Comparison of ENCODE assay signal across 25 cellular contexts in genomic region chr1:28196330-28196729, GRCh38. TPM values are rescaled to one million over a fixed set of nuclear protein-coding genes. Genes with fewer than 3 reads are reported as not detected.
DNase-seq lines count a peak whose midpoint lies in the region; ATAC-seq, FAIRE-seq and TF ChIP-seq lines count a peak whose summit lies in the region.
"Had no signal": no experiment of that assay in that cellular context is flagged by ENCODE, and none has a peak within 500 bp of the region (broad histone marks: within the 10 kb centered on the region; RNA-seq: fewer than 3 reads in every experiment).

No MANE protein-coding gene starts in this region.

- H3K9me1 ChIP-seq in IMR-90 (ENCODE audit: insufficient read depth, low read length): peaks cover 4% of the 10 kb centered on the region; the same call in 1 of the 2 replicates

- H3K18ac ChIP-seq in IMR-90 (ENCODE audit: low read depth, low read length) (no peak overlapping the region), H1 (ENCODE audit: extremely low read depth, low read length) (0 out of 2 replicates have a peak overlapping the region, but pooled peaks have one; percentile 63), mesenchymal stem cell (ENCODE audit: low read depth in 1 of 2, low read length in 2 of 2) (no peak overlapping the region)

- no peak overlapping the region for H3K56ac ChIP-seq in IMR-90 (ENCODE audit: extremely low read depth, insufficient read depth, low read length)
- no peak overlapping the region for H3K56ac ChIP-seq in H1 (replicated peaks; ENCODE audit: insufficient read length, low read depth, low read length)

- H3K4ac ChIP-seq in IMR-90 (ENCODE audit: low read depth, low read length) (no peak overlapping the region; the same call in 1 of the 2 replicates), H1 (replicated peaks; ENCODE audit: insufficient read length, low read depth, low read length) (peak overlapping the region; percentile 6), mesenchymal stem cell (ENCODE audit: low read depth in 1 of 2, low read length in 2 of 2) (no peak overlapping the region)

- H3K23ac ChIP-seq in IMR-90 (ENCODE audit: low read depth, low read length) (no peak overlapping the region), H1 (ENCODE audit: insufficient read length) (no peak overlapping the region), mesenchymal stem cell (ENCODE audit: low read length in 2 of 2) (no peak overlapping the region)

- no peak overlapping the region; a peak in 1 of 4 replicates for H4K8ac ChIP-seq in IMR-90 (ENCODE audit: low read depth in 2 of 2, low read length in 2 of 2)
- H4K8ac ChIP-seq in H1 (ENCODE audit: extremely low read depth, insufficient read depth, low read length): no peak overlapping the region
- H4K8ac ChIP-seq in mesenchymal stem cell (ENCODE audit: low read length): no peak overlapping the region

- peaks cover 26% of the 10 kb centered on the region for H4K20me1 ChIP-seq in BLaER1
- H4K20me1 ChIP-seq in IMR-90 (ENCODE audit: insufficient read depth, low read length): no peaks in the 10 kb centered on the region
- no peaks in the 10 kb centered on the region for H4K20me1 ChIP-seq in H1 (replicated peaks in 1 of 2; ENCODE audit: control insufficient read depth in 1 of 2, insufficient read depth in 2 of 2, low read length in 2 of 2)

- POLR2A ChIA-PET in IMR-90 (lab: Charles Lee; ENCODE audit: unreplicated experiment) (interaction anchor here (0.6 kb wide), 3 partner anchors 8 to 37 kb away, joined by 5 to 14 read pairs (median 8); no protein-coding TSS in a partner anchor), H1 (lab: Charles Lee; ENCODE audit: partially characterized antibody) (interaction anchor here (0.6 to 2.1 kb wide), 7 partner anchors 8 to 236 kb away, joined by 3 to 6 read pairs (median 3); partner anchors contain the start of genes ATP5IF1, EYA3 and XKR8)

- H3K4me2 ChIP-seq in BLaER1: peak overlapping the region; percentile 77
- no peak overlapping the region for H3K4me2 ChIP-seq in IMR-90 (ENCODE audit: low read depth, low read length)
- H3K4me2 ChIP-seq in H1 (ENCODE audit: insufficient read depth in 1 of 2, low read depth in 2 of 2, low read length in 2 of 2): peak overlapping the region; percentile 22 to 46
- no peak overlapping the region for H3K4me2 ChIP-seq in mesenchymal stem cell (ENCODE audit: low read length, poor library complexity, severe bottlenecking)
- H3K4me2 ChIP-seq: A549 had no signal

- TF ChIP-seq RAD21 in IMR-90 (IDR thresholded peaks at IDR 0.05; ENCODE audit: low read length) (no peak), H1 (IDR thresholded peaks at IDR 0.05 in 1 of 2, conservative IDR thresholded peaks at IDR 0.05 in 1 of 2; ENCODE audit: low read depth in 2 of 2, low read length in 2 of 2) (no peak)

- ATAC-seq in IMR-90 (ENCODE audit: low read depth) (no peak), lower lobe of right lung (no peak)
- ATAC-seq: activated T-cell treated with anti-CD3 and anti-CD28 coated beads, Interleukin-2, amount 50 U/mL, for 72 hours; naive thymus-derived CD8-positive, alpha-beta T cell had no signal

- no peak overlapping the region for H2AFZ ChIP-seq in IMR-90 (replicated peaks; ENCODE audit: low read length, poor library complexity)
- H2AFZ ChIP-seq in H1 (ENCODE audit: low read length): no peak overlapping the region
- no peak overlapping the region for H2AFZ ChIP-seq in mesenchymal stem cell (ENCODE audit: low read depth, low read length)
- H2AFZ ChIP-seq: parathyroid adenoma had no signal

- in situ Hi-C loops in IMR-90 (cut with MboI; ENCODE audit: low sequenced_read_pairs): no loop called here

- H2BK12ac ChIP-seq in H1 (ENCODE audit: low read depth, low read length) (no peak overlapping the region), mesenchymal stem cell (ENCODE audit: low read length in 2 of 2) (no peak overlapping the region)

- no peak overlapping the region for H3K27ac ChIP-seq in BLaER1
- H3K27ac ChIP-seq in IMR-90 (ENCODE audit: insufficient read depth, low read length): no peak overlapping the region
- no peak overlapping the region for H3K27ac ChIP-seq in H1 (ENCODE audit: low read depth, low read length)
- no peak overlapping the region for H3K27ac ChIP-seq in lower lobe of right lung
- H3K27ac ChIP-seq in mesenchymal stem cell (ENCODE audit: low read length, poor library complexity, severe bottlenecking): no peak overlapping the region
- H3K27ac ChIP-seq: A549, colonic mucosa, left ventricle myocardium inferior, parathyroid adenoma had no signal

- H2BK5ac ChIP-seq in IMR-90 (ENCODE audit: low read depth, low read length, poor library complexity, severe bottlenecking) (no peak overlapping the region), H1 (ENCODE audit: low read depth, low read length) (peak overlapping the region; percentile 64), mesenchymal stem cell (ENCODE audit: low read depth, low read length, poor library complexity, severe bottlenecking) (no peak overlapping the region)

- H3K9ac ChIP-seq in BLaER1 (no peak overlapping the region), IMR-90 (ENCODE audit: low read depth, low read length) (no peak overlapping the region), H1 (replicated peaks in 1 of 4; ENCODE audit: extremely low read depth in 1 of 4, low read depth in 3 of 4, low read length in 3 of 4) (no peak overlapping the region), mesenchymal stem cell (ENCODE audit: low read length) (no peak overlapping the region)
- H3K9ac ChIP-seq: parathyroid adenoma had no signal

- H3K36me3 ChIP-seq in BLaER1 (peaks cover 37% of the 10 kb centered on the region), IMR-90 (ENCODE audit: control insufficient read depth, insufficient read depth, low read length) (peaks cover 29% of the 10 kb centered on the region), H1 (ENCODE audit: control insufficient read depth in 2 of 4, insufficient read depth in 4 of 4, low read length in 3 of 4) (peaks cover 11 to 26% (median 20%) of the 10 kb centered on the region in 4 experiments; a peak in 7 of 8 replicates), lower lobe of right lung (peaks cover 32% of the 10 kb centered on the region), mesenchymal stem cell (ENCODE audit: control insufficient read depth in 1 of 2, insufficient read depth in 2 of 2, low read depth in 1 of 2, low read length in 2 of 2) (peaks cover 26 to 32% of the 10 kb centered on the region in 2 experiments)

- WGBS in IMR-90 (ENCODE audit: extremely low coverage in 2 of 2, insufficient read length in 1 of 2), 2 experiments: no CpG with 5 or more reads among the region's 3 CpGs
- WGBS in H1 (ENCODE audit: extremely low coverage in 1 of 2, insufficient coverage in 1 of 2, insufficient read length in 1 of 2, insufficient replicate concordance in 2 of 2, low coverage in 1 of 2, low lambda C conversion rate in 2 of 2, missing lambda C conversion rate in 1 of 2), 2 experiments: 33% methylated on average over 3 of the region's 3 CpGs; no CpG with 5 or more reads in 1 of the 2 experiments
- 95% methylated on average over 3 of the region's 3 CpGs for WGBS in mesenchymal stem cell

- H3K14ac ChIP-seq in IMR-90 (replicated peaks; ENCODE audit: low read depth, low read length) (no peak overlapping the region), H1 (ENCODE audit: insufficient read length) (no peak overlapping the region), mesenchymal stem cell (ENCODE audit: low read length in 2 of 2) (no peak overlapping the region)

- H3K4me1 ChIP-seq in BLaER1 (peaks cover 58% of the 10 kb centered on the region), IMR-90 (ENCODE audit: control insufficient read depth, insufficient read depth, low read length) (peaks cover 2% of the 10 kb centered on the region; the same call in 1 of the 2 replicates), H1 (replicated peaks in 1 of 4; ENCODE audit: control insufficient read depth in 3 of 4, insufficient read depth in 4 of 4, low read length in 3 of 4) (peaks cover 11 to 34% (median 22%) of the 10 kb centered on the region in 4 experiments), lower lobe of right lung (peaks cover 10% of the 10 kb centered on the region), mesenchymal stem cell (ENCODE audit: control insufficient read depth, insufficient read depth, low read depth, low read length) (peaks cover 14% of the 10 kb centered on the region)
- H3K4me1 ChIP-seq: colonic mucosa, parathyroid adenoma had no signal

- no peak for TF ChIP-seq POLR2A in IMR-90 (IDR thresholded peaks at IDR 0.05; ENCODE audit: low read depth, low read length)
- no peak for TF ChIP-seq POLR2A in H1 (IDR thresholded peaks at IDR 0.05; ENCODE audit: control extremely low read depth in 1 of 2, low read depth in 2 of 2, low read length in 2 of 2)

- DNase-seq in IMR-90 (no peak), H1 (ENCODE audit: low read depth in 1 of 2, low spot score in 2 of 2) (no peak), lower lobe of right lung (peak; percentile 20), NCI-H2171 treated with DMSO at 0.1 percent for 48 hours (lab: John Stamatoyannopoulos, UW) (no peak), retina (no peak), mesenchymal stem cell (no peak)
- no peak for DNase-seq in activated naive CD4-positive, alpha-beta T cell (lab: John Stamatoyannopoulos, UW)
- DNase-seq: activated CD4-positive, alpha-beta T cell treated with anti-CD3 and anti-CD28 coated beads for 4 hours; activated T-cell treated with anti-CD3 and anti-CD28 coated beads, Interleukin-2, amount 50 U/mL, for 72 hours; AML-193; amygdala; colonic mucosa; DMS153; effector memory CD4-positive, alpha-beta T cell; HCEC 1CT; KG1; left ventricle myocardium inferior; naive thymus-derived CD8-positive, alpha-beta T cell; NCI-H1417 treated with DMSO at 0.1 percent for 48 hours; NCI-H446 treated with DMSO at 0.1 percent for 48 hours; right cardiac atrium had no signal

- H4K91ac ChIP-seq in IMR-90 (ENCODE audit: insufficient read depth, low read depth, low read length) (peak overlapping the region; percentile 6; the same call in 1 of the 2 replicates), H1 (replicated peaks; ENCODE audit: insufficient read length, low read length) (peak overlapping the region; percentile 18), mesenchymal stem cell (ENCODE audit: low read length) (no peak overlapping the region)

- H2AK5ac ChIP-seq in IMR-90 (ENCODE audit: low read depth, low read length): no peak overlapping the region
- H2AK5ac ChIP-seq in H1 (ENCODE audit: low read depth, low read length): 0 out of 2 replicates have a peak overlapping the region, but pooled peaks have one; percentile 47
- H2AK5ac ChIP-seq in mesenchymal stem cell (ENCODE audit: low read length, severe bottlenecking): no peak overlapping the region

- CTCF ChIA-PET in IMR-90 (lab: Yijun Ruan, JAX) (no interaction called here), H1 (lab: Charles Lee; ENCODE audit: partially characterized antibody) (interaction anchor here (0.6 to 2.8 kb wide), 12 partner anchors 9 to 512 kb away, joined by 3 to 17 read pairs (median 4); no protein-coding TSS in a partner anchor)

- dilution Hi-C loops in IMR-90 (cut with HindIII; ENCODE audit: low sequenced_read_pairs, unreplicated experiment): no loop called here

- H3K23me2 ChIP-seq in H1 (ENCODE audit: low read depth, low read length): peaks cover 5% of the 10 kb centered on the region; the same call in 1 of the 2 replicates

- intact Hi-C loops in IMR-90 (cut with micrococcal nuclease) (no loop called here), lower lobe of right lung (cut with DNase I) (no loop called here)

- TF ChIP-seq EP300 in H1 (IDR thresholded peaks at IDR 0.05; ENCODE audit: borderline replicate concordance in 1 of 2, low read depth in 2 of 2, low read length in 2 of 2): no peak

- H3K4me3 ChIP-seq in BLaER1 (no peak overlapping the region), IMR-90 (ENCODE audit: insufficient read depth, low read depth, low read length) (no peak overlapping the region), H1 (ENCODE audit: extremely low read depth in 1 of 4, insufficient read depth in 2 of 4, low read depth in 3 of 4, low read length in 4 of 4) (no peak overlapping the region), lower lobe of right lung (no peak overlapping the region), mesenchymal stem cell (ENCODE audit: insufficient read depth in 1 of 2, low read depth in 1 of 2, low read length in 2 of 2) (no peak overlapping the region)
- H3K4me3 ChIP-seq: A549, colonic mucosa, left ventricle myocardium inferior had no signal

- H3K27me3 ChIP-seq in BLaER1 (no peaks in the 10 kb centered on the region), IMR-90 (ENCODE audit: control insufficient read depth, insufficient read depth, low read length) (no peaks in the 10 kb centered on the region), H1 (replicated peaks in 1 of 4; ENCODE audit: control insufficient read depth in 3 of 4, extremely low read depth in 1 of 4, insufficient read depth in 3 of 4, low read length in 3 of 4) (no peaks in the 10 kb centered on the region), lower lobe of right lung (ENCODE audit: low read depth) (no peaks in the 10 kb centered on the region), mesenchymal stem cell (ENCODE audit: control insufficient read depth in 1 of 2, insufficient read depth in 1 of 2, low read length in 2 of 2) (no peaks in the 10 kb centered on the region)
- H3K27me3 ChIP-seq: colonic mucosa had no signal

- FAIRE-seq in H1 (lab: Jason Lieb, UNC): no peak
- FAIRE-seq: A549, bronchial epithelial cell had no signal

- TF ChIP-seq CTCF in IMR-90 (conservative IDR thresholded peaks at IDR 0.05; ENCODE audit: low read depth, low read length) (no peak), H1 (IDR thresholded peaks at IDR 0.05; ENCODE audit: control extremely low read depth in 1 of 3, insufficient read depth in 1 of 3, low read depth in 1 of 3, low read length in 3 of 3) (no peak), lower lobe of right lung (IDR thresholded peaks at IDR 0.05) (no peak)

- no peak overlapping the region for H2BK20ac ChIP-seq in IMR-90 (ENCODE audit: low read depth, low read length)
- H2BK20ac ChIP-seq in H1 (ENCODE audit: low read length): no peak overlapping the region

- H2BK15ac ChIP-seq in IMR-90 (ENCODE audit: low read depth, low read length) (no peak overlapping the region), H1 (ENCODE audit: low read length) (no peak overlapping the region), mesenchymal stem cell (ENCODE audit: low read depth, poor library complexity, severe bottlenecking) (no peak overlapping the region)

- no peaks in the 10 kb centered on the region for H3K9me3 ChIP-seq in BLaER1
- H3K9me3 ChIP-seq in IMR-90 (ENCODE audit: control insufficient read depth, insufficient read depth, low read length): no peaks in the 10 kb centered on the region
- H3K9me3 ChIP-seq in H1 (ENCODE audit: insufficient read depth in 2 of 2, low read depth in 1 of 2, low read length in 1 of 2): no peaks in the 10 kb centered on the region
- H3K9me3 ChIP-seq in lower lobe of right lung: no peaks in the 10 kb centered on the region
- H3K9me3 ChIP-seq in mesenchymal stem cell (ENCODE audit: control insufficient read depth, low read length): no peaks in the 10 kb centered on the region
- H3K9me3 ChIP-seq: A549, colonic mucosa, left ventricle myocardium inferior had no signal

- no peak overlapping the region for H2AK9ac ChIP-seq in IMR-90 (replicated peaks; ENCODE audit: low read depth, low read length, poor library complexity)

- H3K79me1 ChIP-seq in IMR-90 (ENCODE audit: low read depth in 1 of 2, low read length in 2 of 2) (no peaks in the 10 kb centered on the region), H1 (ENCODE audit: low read depth, low read length) (no peaks in the 10 kb centered on the region; the same call in 1 of the 2 replicates), mesenchymal stem cell (replicated peaks; ENCODE audit: low read length, poor library complexity, severe bottlenecking) (no peaks in the 10 kb centered on the region)

- H4K5ac ChIP-seq in IMR-90 (ENCODE audit: low read depth, low read length) (no peak overlapping the region), H1 (ENCODE audit: insufficient read length, low read depth, low read length) (no peak overlapping the region)

- H3K79me2 ChIP-seq in H1 (ENCODE audit: control insufficient read depth in 1 of 2, insufficient read depth in 2 of 2, low read length in 2 of 2): no peaks in the 10 kb centered on the region
- H3K79me2 ChIP-seq: parathyroid adenoma had no signal

- no TSS peak for BruUV-seq in IMR-90 (replicated peaks; lab: Mats Ljungman, UMichigan)

- no peak overlapping the region for H2BK120ac ChIP-seq in IMR-90 (ENCODE audit: low read depth, low read length)
- no peak overlapping the region for H2BK120ac ChIP-seq in H1 (replicated peaks; ENCODE audit: low read depth, low read length)
- no peak overlapping the region for H2BK120ac ChIP-seq in mesenchymal stem cell (ENCODE audit: low read depth, low read length)

RNA-seq across cellular contexts. Expression of gene PTAFR, which starts 19.8 kb away (rescaled TPM):
- under 0.01 and 0.18 TPM in 2 replicates for total RNA-seq in IMR-90 (2012; rRNA removed)
- polyA plus RNA-seq in IMR-90 (2012; rRNA removed): 0.17 and 0.30 TPM in 2 replicates
- 0.09 and 0.11 TPM in 2 replicates for polyA plus RNA-seq in IMR-90 (2012; cell fraction: cytosol; rRNA removed)
- polyA plus RNA-seq in IMR-90 (2012; cell fraction: nucleus; rRNA removed; ENCODE audit: low replicate concordance): 0.06 and 0.16 TPM in 2 replicates
- 1.2 TPM in 2 replicates for total RNA-seq in H1 (2021; fragmentation: NEBNext Ultra II Directional; extraction: Animal tissue kit (Norgen Biotek cat#: 25700))
- 3.4 and 4.9 TPM in 2 replicates for polyA plus RNA-seq in H1 (2011; rRNA removed)
- 2.7 TPM for polyA plus RNA-seq in H1 (2011; cell fraction: cytosol; rRNA removed)
- 1.2 TPM for polyA plus RNA-seq in H1 (2011; cell fraction: nucleus; rRNA removed)
- polyA plus RNA-seq in H1 (2012, experiment 1 of 2): 1.4 to 1.6 TPM (median 1.5 TPM) in 4 replicates
- 1.3 TPM for polyA plus RNA-seq in H1 (2012, experiment 2 of 2)
- polyA plus RNA-seq in H1 (2013, experiment 1 of 2): 1.8 TPM
- polyA plus RNA-seq in H1 (2013, experiment 2 of 2): 2.0 TPM
- 5.5 and 6.6 TPM in 2 replicates for polyA minus RNA-seq in H1 (2011; rRNA and poly(A)+ RNA removed)
- 0.73 TPM for polyA minus RNA-seq in H1 (2011; cell fraction: cytosol; rRNA and poly(A)+ RNA removed)
- polyA minus RNA-seq in H1 (2011; cell fraction: nucleus; rRNA and poly(A)+ RNA removed): 1.4 TPM
- total RNA-seq in lower lobe of right lung: 52.8 TPM
- 0.07 TPM for polyA plus RNA-seq in mesenchymal stem cell (2013, experiment 1 of 2)
- 0.08 TPM for polyA plus RNA-seq in mesenchymal stem cell (2013, experiment 2 of 2)

RNA-seq across cellular contexts. Expression of gene DNAJC8, which starts 36.5 kb away (rescaled TPM):
- total RNA-seq in IMR-90 (2012; rRNA removed) (53.6 and 70.5 TPM in 2 replicates), lower lobe of right lung (68.9 TPM)
- polyA plus RNA-seq in IMR-90 (2012; rRNA removed) (77.0 and 81.0 TPM in 2 replicates), H1 (2011; rRNA removed) (74.1 and 116 TPM in 2 replicates)
- polyA plus RNA-seq in IMR-90 (2012; cell fraction: cytosol; rRNA removed): 16.8 and 33.3 TPM in 2 replicates
- 9.8 and 42.2 TPM in 2 replicates for polyA plus RNA-seq in IMR-90 (2012; cell fraction: nucleus; rRNA removed; ENCODE audit: low replicate concordance)
- 129 and 134 TPM in 2 replicates for total RNA-seq in H1 (2021; fragmentation: NEBNext Ultra II Directional; extraction: Animal tissue kit (Norgen Biotek cat#: 25700))
- polyA plus RNA-seq in H1 (2011; cell fraction: cytosol; rRNA removed): 105 TPM
- polyA plus RNA-seq in H1 (2011; cell fraction: nucleus; rRNA removed): 44.7 TPM
- polyA plus RNA-seq in H1 (2012, experiment 1 of 2): 116 to 133 TPM (median 119 TPM) in 4 replicates
- 116 TPM for polyA plus RNA-seq in H1 (2012, experiment 2 of 2)
- polyA plus RNA-seq in H1 (2013, experiment 1 of 2): 155 TPM
- 156 TPM for polyA plus RNA-seq in H1 (2013, experiment 2 of 2)
- 31.2 and 38.8 TPM in 2 replicates for polyA minus RNA-seq in H1 (2011; rRNA and poly(A)+ RNA removed)
- 19.2 TPM for polyA minus RNA-seq in H1 (2011; cell fraction: cytosol; rRNA and poly(A)+ RNA removed)
- 23.8 TPM for polyA minus RNA-seq in H1 (2011; cell fraction: nucleus; rRNA and poly(A)+ RNA removed)
- polyA plus RNA-seq in mesenchymal stem cell (2013, experiment 1 of 2): 128 TPM
- 125 TPM for polyA plus RNA-seq in mesenchymal stem cell (2013, experiment 2 of 2)

RNA-seq across cellular contexts. Expression of gene ATP5IF1, which starts 39.6 kb away (rescaled TPM):
- total RNA-seq in IMR-90 (2012; rRNA removed) (33.7 and 120 TPM in 2 replicates), lower lobe of right lung (109 TPM)
- polyA plus RNA-seq in IMR-90 (2012; rRNA removed) (105 and 143 TPM in 2 replicates), H1 (2011; rRNA removed) (242 and 292 TPM in 2 replicates)
- polyA plus RNA-seq in IMR-90 (2012; cell fraction: cytosol; rRNA removed): 291 and 630 TPM in 2 replicates
- polyA plus RNA-seq in IMR-90 (2012; cell fraction: nucleus; rRNA removed; ENCODE audit: low replicate concordance): 54.6 and 152 TPM in 2 replicates
- 198 and 202 TPM in 2 replicates for total RNA-seq in H1 (2021; fragmentation: NEBNext Ultra II Directional; extraction: Animal tissue kit (Norgen Biotek cat#: 25700))
- polyA plus RNA-seq in H1 (2011; cell fraction: cytosol; rRNA removed): 541 TPM
- polyA plus RNA-seq in H1 (2011; cell fraction: nucleus; rRNA removed): 149 TPM
- polyA plus RNA-seq in H1 (2012, experiment 1 of 2): 353 to 427 TPM (median 404 TPM) in 4 replicates
- 148 TPM for polyA plus RNA-seq in H1 (2012, experiment 2 of 2)
- 547 TPM for polyA plus RNA-seq in H1 (2013, experiment 1 of 2)
- 580 TPM for polyA plus RNA-seq in H1 (2013, experiment 2 of 2)
- polyA minus RNA-seq in H1 (2011; rRNA and poly(A)+ RNA removed): 16.3 and 22.7 TPM in 2 replicates
- 88.7 TPM for polyA minus RNA-seq in H1 (2011; cell fraction: cytosol; rRNA and poly(A)+ RNA removed)
- polyA minus RNA-seq in H1 (2011; cell fraction: nucleus; rRNA and poly(A)+ RNA removed): 56.0 TPM
- polyA plus RNA-seq in mesenchymal stem cell (2013, experiment 1 of 2): 410 TPM
- polyA plus RNA-seq in mesenchymal stem cell (2013, experiment 2 of 2): 423 TPM

Comparison
In these comparisons a context has a peak if more than half of its experiments do, and no peak if none do; other contexts are left out.
1. H3K4me2 ChIP-seq: peak in BLaER1 (single experiment) and H1 (2 of 2); none in IMR-90 (single experiment) and mesenchymal stem cell (single experiment).
2. RNA of gene PTAFR, which starts 19.8 kb away (total RNA-seq): 52.8 TPM in lower lobe of right lung (single experiment); 1.2 TPM in H1 and under 0.01 to 0.18 TPM in IMR-90; every median in the first group is over 10 times any median in the second.